ENCODE assay signal across 4 cellular contexts in genomic region chr1:145119842-145120241, GRCh38. TPM values are rescaled to one million over a fixed set of nuclear protein-coding genes. Genes with fewer than 3 reads are reported as not detected.
"Had no signal": no experiment of that assay in that cellular context is flagged by ENCODE, and none has a peak within 500 bp of the region (broad histone marks: within the 10 kb centered on the region; RNA-seq: fewer than 3 reads in every experiment).

No MANE protein-coding gene starts in this region.

RNA-seq across cellular contexts. Expression of gene FAM72D, which starts 24.1 kb away (rescaled TPM):
- total RNA-seq: ascending aorta, body of pancreas, bronchial epithelial cell, cardiac septum had no signal
